7 cellular contexts compared by ENCODE assay signal in genomic region chr9:111599948-111600343, GRCh38. TPM values are rescaled to one million over a fixed set of nuclear protein-coding genes. Genes with fewer than 3 reads are reported as not detected.
A peak's percentile ranks its signal among the peaks of the same experiment; 100 is the strongest.
DNase-seq lines count a peak whose midpoint lies in the region; ATAC-seq, FAIRE-seq and TF ChIP-seq lines count a peak whose summit lies in the region.

No MANE protein-coding gene starts in this region.

- dilution Hi-C loops in IMR-90 (cut with HindIII; ENCODE audit: low sequenced_read_pairs, unreplicated experiment), result no loop called here

- in situ Hi-C loops in IMR-90 (cut with MboI; ENCODE audit: low sequenced_read_pairs) (no loop called here), HepG2 (cut with HindIII; ENCODE audit: extremely low pct_ligation_motif_present, low pct_unique_long_range_greater_than_20kb) (loop anchor here (10.0 kb wide), 1 partner anchor 95 kb away; no protein-coding TSS in a partner anchor)

- H2BK5ac ChIP-seq in IMR-90 (ENCODE audit: low read depth, low read length, poor library complexity, severe bottlenecking), result peak overlapping the region; percentile 61

- H3K4me3 ChIP-seq in IMR-90 (ENCODE audit: insufficient read depth, low read depth, low read length) (peak overlapping the region; percentile 57), breast epithelium (peak overlapping the region; percentile 72 to 90 (median 82)), HepG2 (replicated peaks in 1 of 3; ENCODE audit: insufficient read depth in 1 of 3, low read depth in 2 of 3, low read length in 3 of 3) (no peak overlapping the region), OCI-LY7 (ENCODE audit: low read depth, low read length, poor library complexity, severe bottlenecking) (no peak overlapping the region)

- TF ChIP-seq POLR2A in IMR-90 (IDR thresholded peaks at IDR 0.05; ENCODE audit: low read depth, low read length) (no peak), breast epithelium (IDR thresholded peaks at IDR 0.05) (no peak), HepG2 (IDR thresholded peaks at IDR 0.05; ENCODE audit: insufficient read depth in 1 of 2, low read depth in 2 of 2, low read length in 2 of 2) (no peak)

- no peak overlapping the region for H2BK15ac ChIP-seq in IMR-90 (ENCODE audit: low read depth, low read length)

- no peaks in the 10 kb centered on the region for H3K9me2 ChIP-seq in OCI-LY7 (ENCODE audit: insufficient read depth, low read length)

- peaks cover 11% of the 10 kb centered on the region for H3K36me3 ChIP-seq in IMR-90 (ENCODE audit: control insufficient read depth, insufficient read depth, low read length)
- no peaks in the 10 kb centered on the region for H3K36me3 ChIP-seq in breast epithelium
- no peaks in the 10 kb centered on the region for H3K36me3 ChIP-seq in HepG2 (replicated peaks in 1 of 2; ENCODE audit: control insufficient read depth in 1 of 2, insufficient read depth in 2 of 2, low read length in 2 of 2)
- no peaks in the 10 kb centered on the region for H3K36me3 ChIP-seq in OCI-LY7 (ENCODE audit: insufficient read depth, low read length)

- peak overlapping the region; percentile 92; the same call in 1 of the 2 replicates for H3K9ac ChIP-seq in IMR-90 (ENCODE audit: low read depth, low read length)
- H3K9ac ChIP-seq in HepG2 (ENCODE audit: insufficient read depth, low read depth, low read length), result no peak overlapping the region

- 0 out of 2 replicates have a peak overlapping the region, but pooled peaks have one; percentile 75 for H3K56ac ChIP-seq in IMR-90 (ENCODE audit: extremely low read depth, insufficient read depth, low read length)

- H3K14ac ChIP-seq in IMR-90 (replicated peaks; ENCODE audit: low read depth, low read length), result peak overlapping the region; percentile 62

- H3K4me1 ChIP-seq in IMR-90 (ENCODE audit: control insufficient read depth, insufficient read depth, low read length) (0 out of 2 replicates have a peak, but pooled peaks cover 2% of the 10 kb centered on the region), breast epithelium (no peaks in the 10 kb centered on the region), HepG2 (ENCODE audit: insufficient read depth, low read length) (peaks cover 58% of the 10 kb centered on the region), OCI-LY7 (ENCODE audit: insufficient read depth, low read length, poor library complexity, severe bottlenecking) (peaks cover 4% of the 10 kb centered on the region)

- POLR2A ChIA-PET in IMR-90 (lab: Charles Lee; ENCODE audit: unreplicated experiment) (no interaction called here), HepG2 (lab: Yijun Ruan, JAX) (interaction anchor here (1.6 kb wide), 1 partner anchor 31 kb away, joined by 3 read pairs; the partner anchor contains the start of gene DNAJC25), OCI-LY7 (lab: Charles Lee) (no interaction called here)

- H2BK120ac ChIP-seq in IMR-90 (ENCODE audit: low read depth, low read length), result peak overlapping the region; percentile 38; the same call in 1 of the 2 replicates

- ATAC-seq in IMR-90 (ENCODE audit: low read depth) (no peak), HepG2 (no peak)

- TF ChIP-seq EP300 in HepG2 (IDR thresholded peaks at IDR 0.05; ENCODE audit: low read depth in 2 of 2, low read length in 2 of 2) (no peak), HepG2 (CRISPR knock-in tag; IDR thresholded peaks at IDR 0.05; ENCODE audit: borderline replicate concordance) (no peak)

- H3K27me3 ChIP-seq in IMR-90 (ENCODE audit: control insufficient read depth, insufficient read depth, low read length), result no peaks in the 10 kb centered on the region
- no peaks in the 10 kb centered on the region for H3K27me3 ChIP-seq in breast epithelium
- H3K27me3 ChIP-seq in HepG2 (ENCODE audit: control insufficient read depth in 1 of 2, insufficient read depth in 2 of 2, low read length in 2 of 2), result no peaks in the 10 kb centered on the region

- no peaks in the 10 kb centered on the region for H4K20me1 ChIP-seq in IMR-90 (ENCODE audit: insufficient read depth, low read length)
- H4K20me1 ChIP-seq in HepG2 (ENCODE audit: insufficient read depth, low read length), result no peaks in the 10 kb centered on the region
- H4K20me1 ChIP-seq in OCI-LY7 (ENCODE audit: insufficient read depth, low read length), result no peaks in the 10 kb centered on the region

- TF ChIP-seq CTCF in IMR-90 (conservative IDR thresholded peaks at IDR 0.05; ENCODE audit: low read depth, low read length) (no peak), breast epithelium (IDR thresholded peaks at IDR 0.05) (no peak), HepG2 (CRISPR knock-in tag; IDR thresholded peaks at IDR 0.05) (no peak), OCI-LY7 (conservative IDR thresholded peaks at IDR 0.05; ENCODE audit: low read length) (no peak)

- H2BK20ac ChIP-seq in IMR-90 (ENCODE audit: low read depth, low read length), result no peak overlapping the region; the same call in 1 of the 2 replicates

- intact Hi-C loops in IMR-90 (cut with micrococcal nuclease) (loop anchor here (2.0 to 10.0 kb wide), 2 partner anchors 295 to 475 kb away; partner anchors contain the start of gene UGCG), breast epithelium (cut with DNase I; ENCODE audit: low total_unique reads) (no loop called here), HepG2 (cut with micrococcal nuclease; ENCODE audit: unreplicated experiment) (loop anchor here (2.0 kb wide), 3 partner anchors 13 to 75 kb away; partner anchors contain the start of gene ZNF483), OCI-LY7 (cut with micrococcal nuclease; ENCODE audit: unreplicated experiment) (loop anchor here (5.0 to 10.0 kb wide), 2 partner anchors 92 to 475 kb away; no protein-coding TSS in a partner anchor)

- DNase-seq in IMR-90, result no peak
- no peak for DNase-seq in breast epithelium (ENCODE audit: low spot score in 2 of 2)
- DNase-seq in HepG2 (ENCODE audit: low spot score), result no peak
- no peak for DNase-seq in OCI-LY7 (ENCODE audit: low spot score)
- no peak for DNase-seq in DMS 273 (lab: John Stamatoyannopoulos, UW; ENCODE audit: unreplicated experiment)
- no peak for DNase-seq in NCI-H146 treated with DMSO at 0.1 percent for 48 hours (lab: John Stamatoyannopoulos, UW; ENCODE audit: unreplicated experiment)

- peak overlapping the region; percentile 61 for H3K27ac ChIP-seq in IMR-90 (ENCODE audit: insufficient read depth, low read length)
- H3K27ac ChIP-seq in breast epithelium, result peak overlapping the region; percentile 87 to 94
- no peak overlapping the region for H3K27ac ChIP-seq in HepG2 (ENCODE audit: extremely low read length, insufficient read depth, low read length)
- peak overlapping the region; percentile 12 for H3K27ac ChIP-seq in temporal lobe (ENCODE audit: low read depth, low read length)
- no peak overlapping the region for H3K27ac ChIP-seq in OCI-LY7 (ENCODE audit: low read depth, low read length, poor library complexity, severe bottlenecking)

- peak overlapping the region; percentile 92 for H2AK9ac ChIP-seq in IMR-90 (replicated peaks; ENCODE audit: low read depth, low read length, poor library complexity)

- H2AK5ac ChIP-seq in IMR-90 (ENCODE audit: low read depth, low read length), result peak overlapping the region; percentile 70

- H3K18ac ChIP-seq in IMR-90 (ENCODE audit: low read depth, low read length), result no peak overlapping the region; the same call in 1 of the 2 replicates

- no peaks in the 10 kb centered on the region for H3K79me2 ChIP-seq in HepG2 (ENCODE audit: insufficient read depth, low read length)
- no peaks in the 10 kb centered on the region for H3K79me2 ChIP-seq in OCI-LY7 (ENCODE audit: insufficient read depth, low read depth, low read length)

- CTCF ChIA-PET in IMR-90 (lab: Yijun Ruan, JAX), result interaction anchor here (2.5 kb wide), 1 partner anchor 21 kb away, joined by 5 read pairs; no protein-coding TSS in a partner anchor
- CTCF ChIA-PET in HepG2 (lab: Yijun Ruan, JAX; ENCODE audit: low intra/inter-chr PET ratio, low total read pairs), result no interaction called here
- CTCF ChIA-PET in OCI-LY7 (lab: Charles Lee; ENCODE audit: unreplicated experiment), result no interaction called here

- no peaks in the 10 kb centered on the region for H3K9me3 ChIP-seq in IMR-90 (ENCODE audit: control insufficient read depth, insufficient read depth, low read length)
- H3K9me3 ChIP-seq in breast epithelium, result no peaks in the 10 kb centered on the region
- no peaks in the 10 kb centered on the region for H3K9me3 ChIP-seq in HepG2 (ENCODE audit: low read length)
- H3K9me3 ChIP-seq in OCI-LY7 (ENCODE audit: low read length), result no peaks in the 10 kb centered on the region

- H2AFZ ChIP-seq in IMR-90 (replicated peaks; ENCODE audit: low read length, poor library complexity) (peak overlapping the region; percentile 96), HepG2 (ENCODE audit: low read length) (no peak overlapping the region), OCI-LY7 (ENCODE audit: low read length) (no peak overlapping the region)

- no TSS peak for BruUV-seq in IMR-90 (replicated peaks; lab: Mats Ljungman, UMichigan)
- BruUV-seq in HepG2 (replicated peaks; lab: Mats Ljungman, UMichigan), result no TSS peak
- no TSS peak for BruUV-seq in OCI-LY7 (replicated peaks; lab: Mats Ljungman, UMichigan)

- WGBS in IMR-90 (ENCODE audit: extremely low coverage in 2 of 2, insufficient read length in 1 of 2), 2 experiments, result 40% methylated on average over 13 of the region's 17 CpGs; no CpG with 5 or more reads in 1 of the 2 experiments
- WGBS in HepG2 (ENCODE audit: low lambda C conversion rate), result 97% methylated on average over 6 of the region's 17 CpGs

- peaks cover 9 to 43% of the 10 kb centered on the region in 2 experiments for H3K79me1 ChIP-seq in IMR-90 (ENCODE audit: low read depth in 1 of 2, low read length in 2 of 2)

- H3K4ac ChIP-seq in IMR-90 (ENCODE audit: low read depth, low read length), result peak overlapping the region; percentile 68

- H3K9me1 ChIP-seq in IMR-90 (ENCODE audit: insufficient read depth, low read length), result peaks cover 10% of the 10 kb centered on the region; the same call in 1 of the 2 replicates

- H3K4me2 ChIP-seq in IMR-90 (ENCODE audit: low read depth, low read length), result peak overlapping the region; percentile 57
- H3K4me2 ChIP-seq in HepG2 (ENCODE audit: low read depth, low read length), result peak overlapping the region; percentile 92; the same call in 1 of the 2 replicates
- H3K4me2 ChIP-seq in OCI-LY7 (ENCODE audit: low read length), result no peak overlapping the region

- no peak for FAIRE-seq in HepG2 (lab: Jason Lieb, UNC)

- no peak overlapping the region for H3K23ac ChIP-seq in IMR-90 (ENCODE audit: low read depth, low read length)

- no peak for TF ChIP-seq RAD21 in IMR-90 (IDR thresholded peaks at IDR 0.05; ENCODE audit: low read length)
- no peak for TF ChIP-seq RAD21 in HepG2 (CRISPR knock-in tag; IDR thresholded peaks at IDR 0.05)

- peak overlapping the region; percentile 83; the same call in 1 of the 2 replicates for H4K91ac ChIP-seq in IMR-90 (ENCODE audit: insufficient read depth, low read depth, low read length)

- H4K5ac ChIP-seq in IMR-90 (ENCODE audit: low read depth, low read length), result peak overlapping the region; percentile 65

- H4K8ac ChIP-seq in IMR-90 (ENCODE audit: low read depth in 2 of 2, low read length in 2 of 2), result peak overlapping the region; percentile 69 to 86

RNA-seq across cellular contexts. Expression of gene PTGR1, which starts 0.5 kb away (rescaled TPM):
- total RNA-seq in IMR-90 (2012; rRNA removed), result 45.9 and 80.8 TPM in 2 replicates
- polyA plus RNA-seq in IMR-90 (2012; rRNA removed), result 61.6 and 72.7 TPM in 2 replicates
- 19.8 and 36.6 TPM in 2 replicates for polyA plus RNA-seq in IMR-90 (2012; cell fraction: cytosol; rRNA removed)
- 5.0 and 40.5 TPM in 2 replicates for polyA plus RNA-seq in IMR-90 (2012; cell fraction: nucleus; rRNA removed; ENCODE audit: low replicate concordance)
- total RNA-seq in breast epithelium, result 10 to 100 TPM; 30.0 to 87.1 (median 68.2) TPM
- total RNA-seq in HepG2 (2016; rRNA removed; fragmentation: Illumina TruSeq; extraction: Trizol), result 15.8 and 22.5 TPM in 2 replicates
- 9.9 TPM in 2 replicates for total RNA-seq in HepG2 (2016; cell fraction: cytosol; rRNA removed; fragmentation: Illumina TruSeq; extraction: Trizol; ENCODE audit: low read depth)
- total RNA-seq in HepG2 (2016; cell fraction: insoluble cytoplasmic fraction; rRNA removed; fragmentation: Illumina TruSeq; extraction: Trizol), result 15.5 and 22.6 TPM in 2 replicates
- total RNA-seq in HepG2 (2016; cell fraction: membrane; rRNA removed; fragmentation: Illumina TruSeq; extraction: Trizol), result 6.7 and 8.4 TPM in 2 replicates
- 4.8 and 6.2 TPM in 2 replicates for total RNA-seq in HepG2 (2016; cell fraction: nucleus; rRNA removed; fragmentation: Illumina TruSeq; extraction: Trizol)
- polyA plus RNA-seq in HepG2 (2011; rRNA removed), result 5.0 and 6.0 TPM in 2 replicates
- polyA plus RNA-seq in HepG2 (2011; cell fraction: cytosol; rRNA removed), result 5.4 and 6.0 TPM in 2 replicates
- polyA plus RNA-seq in HepG2 (2011; cell fraction: nucleus; rRNA removed), result 2.1 and 2.9 TPM in 2 replicates
- polyA plus RNA-seq in HepG2 (2012), result 10.6 and 11.6 TPM in 2 replicates
- 5.1 and 5.3 TPM in 2 replicates for polyA plus RNA-seq in HepG2 (2016; cell fraction: cytosol; fragmentation: Illumina TruSeq; extraction: Trizol; ENCODE audit: low read depth)
- 21.3 and 24.8 TPM in 2 replicates for polyA plus RNA-seq in HepG2 (2016; cell fraction: insoluble cytoplasmic fraction; fragmentation: Illumina TruSeq; extraction: Trizol; ENCODE audit: low read depth)
- 4.1 and 4.5 TPM in 2 replicates for polyA plus RNA-seq in HepG2 (2016; cell fraction: membrane; fragmentation: Illumina TruSeq; extraction: Trizol; ENCODE audit: low read depth)
- 10.1 and 12.6 TPM in 2 replicates for polyA plus RNA-seq in HepG2 (2016; cell fraction: nucleus; fragmentation: Illumina TruSeq; extraction: Trizol; ENCODE audit: insufficient read depth, low read depth)
- 2.8 and 54.6 TPM in 2 replicates for polyA minus RNA-seq in HepG2 (2011; rRNA and poly(A)+ RNA removed; ENCODE audit: low replicate concordance)
- 3.1 and 4.8 TPM in 2 replicates for polyA minus RNA-seq in HepG2 (2011; cell fraction: cytosol; rRNA and poly(A)+ RNA removed)
- 5.5 TPM in 2 replicates for polyA minus RNA-seq in HepG2 (2011; cell fraction: nucleus; rRNA and poly(A)+ RNA removed)
- total RNA-seq in temporal lobe, result 10.6 TPM
- total RNA-seq in OCI-LY7 (2014; rRNA removed; shearing (Covaris generic)), result not detected in 2 replicates
- not detected in 2 replicates for total RNA-seq in OCI-LY7 (2022)

RNA-seq across cellular contexts. Expression of gene DNAJC25, which starts 31.2 kb away (rescaled TPM):
- 3.2 and 5.6 TPM in 2 replicates for total RNA-seq in IMR-90 (2012; rRNA removed)
- 6.6 and 6.7 TPM in 2 replicates for polyA plus RNA-seq in IMR-90 (2012; rRNA removed)
- polyA plus RNA-seq in IMR-90 (2012; cell fraction: cytosol; rRNA removed), result 3.9 and 8.0 TPM in 2 replicates
- polyA plus RNA-seq in IMR-90 (2012; cell fraction: nucleus; rRNA removed; ENCODE audit: low replicate concordance), result 3.3 and 7.2 TPM in 2 replicates
- total RNA-seq in breast epithelium, result 10 to 100 TPM; 10.5 to 13.0 (median 11.7) TPM
- 6.3 and 10.2 TPM in 2 replicates for total RNA-seq in HepG2 (2016; rRNA removed; fragmentation: Illumina TruSeq; extraction: Trizol)
- total RNA-seq in HepG2 (2016; cell fraction: cytosol; rRNA removed; fragmentation: Illumina TruSeq; extraction: Trizol; ENCODE audit: low read depth), result 2.4 and 2.5 TPM in 2 replicates
- 6.5 and 9.4 TPM in 2 replicates for total RNA-seq in HepG2 (2016; cell fraction: insoluble cytoplasmic fraction; rRNA removed; fragmentation: Illumina TruSeq; extraction: Trizol)
- total RNA-seq in HepG2 (2016; cell fraction: membrane; rRNA removed; fragmentation: Illumina TruSeq; extraction: Trizol), result 5.6 and 6.1 TPM in 2 replicates
- 11.2 and 12.3 TPM in 2 replicates for total RNA-seq in HepG2 (2016; cell fraction: nucleus; rRNA removed; fragmentation: Illumina TruSeq; extraction: Trizol)
- 4.5 and 5.7 TPM in 2 replicates for polyA plus RNA-seq in HepG2 (2011; rRNA removed)
- polyA plus RNA-seq in HepG2 (2011; cell fraction: cytosol; rRNA removed), result 3.0 and 3.2 TPM in 2 replicates
- polyA plus RNA-seq in HepG2 (2011; cell fraction: nucleus; rRNA removed), result 3.5 and 3.7 TPM in 2 replicates
- 4.8 and 8.4 TPM in 2 replicates for polyA plus RNA-seq in HepG2 (2012)
- 2.4 and 2.8 TPM in 2 replicates for polyA plus RNA-seq in HepG2 (2016; cell fraction: cytosol; fragmentation: Illumina TruSeq; extraction: Trizol; ENCODE audit: low read depth)
- polyA plus RNA-seq in HepG2 (2016; cell fraction: insoluble cytoplasmic fraction; fragmentation: Illumina TruSeq; extraction: Trizol; ENCODE audit: low read depth), result 7.8 TPM in 2 replicates
- polyA plus RNA-seq in HepG2 (2016; cell fraction: membrane; fragmentation: Illumina TruSeq; extraction: Trizol; ENCODE audit: low read depth), result 5.4 and 6.1 TPM in 2 replicates
- polyA plus RNA-seq in HepG2 (2016; cell fraction: nucleus; fragmentation: Illumina TruSeq; extraction: Trizol; ENCODE audit: insufficient read depth, low read depth), result 25.6 and 26.2 TPM in 2 replicates
- 1.5 and 1.8 TPM in 2 replicates for polyA minus RNA-seq in HepG2 (2011; rRNA and poly(A)+ RNA removed; ENCODE audit: low replicate concordance)
- 0.79 and 1.7 TPM in 2 replicates for polyA minus RNA-seq in HepG2 (2011; cell fraction: cytosol; rRNA and poly(A)+ RNA removed)
- 5.7 and 6.7 TPM in 2 replicates for polyA minus RNA-seq in HepG2 (2011; cell fraction: nucleus; rRNA and poly(A)+ RNA removed)
- 3.9 TPM for total RNA-seq in temporal lobe
- 4.9 and 5.8 TPM in 2 replicates for total RNA-seq in OCI-LY7 (2014; rRNA removed; shearing (Covaris generic))
- 6.5 and 7.0 TPM in 2 replicates for total RNA-seq in OCI-LY7 (2022)

Comparison
In these comparisons a context has a peak if more than half of its experiments do, and no peak if none do; other contexts are left out.
1. H3K27ac ChIP-seq: peak in IMR-90 (single experiment), breast epithelium (2 of 2) and temporal lobe (single experiment); none in HepG2 (single experiment) and OCI-LY7 (single experiment).
2. H3K4me3 ChIP-seq: peak in IMR-90 (single experiment) and breast epithelium (3 of 3); none in HepG2 (0 of 3) and OCI-LY7 (single experiment).